ENCODE assay signal across 8 cellular contexts in the genomic region with DNA sequence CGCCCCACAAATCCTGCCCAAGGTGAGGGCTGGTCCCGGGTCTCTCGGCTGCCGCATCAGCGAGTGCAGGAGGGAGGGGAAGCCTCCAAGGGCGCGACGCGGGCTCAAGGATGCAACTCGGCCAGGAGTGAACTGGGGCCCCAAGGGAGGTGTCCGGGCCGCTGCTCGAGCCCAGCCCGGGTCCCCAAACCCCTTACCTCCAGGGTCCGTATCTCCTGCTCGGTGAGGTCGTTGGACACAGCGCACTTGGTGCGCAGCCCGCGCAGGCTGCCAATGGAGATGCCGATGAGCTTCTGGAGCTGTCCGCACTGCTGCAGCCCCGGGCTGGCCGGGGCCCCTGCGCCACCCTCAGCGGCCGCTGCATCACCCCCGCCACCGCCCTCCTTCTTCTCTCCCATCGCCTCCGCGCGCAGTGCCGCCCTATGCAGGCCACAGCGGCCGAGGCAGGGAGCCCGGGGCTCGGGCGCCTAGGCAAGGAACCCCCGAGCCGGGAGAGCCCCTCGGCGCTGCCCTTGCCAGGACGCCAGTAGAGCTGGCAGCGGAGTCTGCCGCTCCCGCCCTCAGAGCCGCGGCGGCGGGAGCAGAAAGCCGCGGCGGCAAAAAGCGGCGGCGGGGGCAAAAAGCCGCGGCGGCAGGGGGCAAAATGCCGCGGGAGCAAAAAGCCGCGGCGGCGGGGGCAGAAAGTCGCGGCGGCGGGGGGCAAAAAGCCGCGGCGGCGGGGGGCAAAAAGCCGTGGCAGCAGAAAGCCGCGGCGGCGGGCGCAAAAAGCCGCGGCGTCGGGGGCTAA.
DNase-seq lines count a peak whose midpoint lies in the region; FAIRE-seq and TF ChIP-seq lines count a peak whose summit lies in the region.
"Not testable (repeated sequence)": the region's sequence is repeated elsewhere in the genome, so short reads cannot be mapped to it uniquely, and the experiment has no call there.

No MANE protein-coding gene starts in this region.

- H3K9me3 Mint-ChIP-seq in CD8-positive, alpha-beta memory T cell; IgD-negative memory B cell; astrocyte (ENCODE audit: unreplicated experiment): not testable (repeated sequence)

- H4K20me1 ChIP-seq in astrocyte (ENCODE audit: insufficient read depth, low read length), result not testable (repeated sequence)

- H3K4me3 Mint-ChIP-seq in CD8-positive, alpha-beta memory T cell, result peak overlapping the region; percentile 42 to 83 (median 80)
- H3K4me3 Mint-ChIP-seq in IgD-negative memory B cell, result peak overlapping the region; percentile 78 to 94 (median 84)
- not testable (repeated sequence) for H3K4me3 Mint-ChIP-seq in astrocyte (ENCODE audit: unreplicated experiment)

- peak overlapping the region; percentile 64 for H3K4me2 ChIP-seq in astrocyte (ENCODE audit: low read length)
- H3K4me2 ChIP-seq in parathyroid adenoma (ENCODE audit: low read length), result peak overlapping the region; percentile 62

- not testable (repeated sequence) for H3K4me3 ChIP-seq in CD8-positive, alpha-beta memory T cell (ENCODE audit: low read length); astrocyte (ENCODE audit: insufficient read depth, low read depth, low read length)
- H3K4me3 ChIP-seq in SJCRH30, result peak overlapping the region; percentile 43
- H3K4me3 ChIP-seq in esophagus (ENCODE audit: low read depth in 1 of 2, low read length in 2 of 2), result peak overlapping the region; percentile 37 to 48
- peak overlapping the region; percentile 31 for H3K4me3 ChIP-seq in parathyroid adenoma (ENCODE audit: low read depth, low read length)
- H3K4me3 ChIP-seq in tibial artery, result peak overlapping the region; percentile 51

- not testable (repeated sequence) for H2AFZ ChIP-seq in astrocyte (ENCODE audit: low read depth, low read length)
- H2AFZ ChIP-seq in parathyroid adenoma, result peak overlapping the region; percentile 73

- FAIRE-seq in astrocyte (lab: Jason Lieb, UNC), result not testable (repeated sequence)

- H3K9me3 ChIP-seq in CD8-positive, alpha-beta memory T cell (ENCODE audit: low read length); SJCRH30 (replicated peaks); astrocyte (ENCODE audit: insufficient read depth, low read depth, low read length); esophagus (ENCODE audit: control insufficient read depth in 2 of 2, insufficient read depth in 1 of 2, low read depth in 1 of 2, low read length in 1 of 2); parathyroid adenoma (ENCODE audit: control insufficient read depth, low read length); tibial artery: not testable (repeated sequence)

- intact Hi-C loops in tibial artery (cut with DNase I; ENCODE audit: low total_unique reads), result not testable (repeated sequence)

- CTCF ChIA-PET in CD8-positive, alpha-beta memory T cell (lab: Charles Lee), result not testable (repeated sequence)

- not testable (repeated sequence) for H3K36me3 ChIP-seq in CD8-positive, alpha-beta memory T cell (ENCODE audit: insufficient read depth, low read length); SJCRH30; astrocyte (ENCODE audit: insufficient read depth, low read length); esophagus (ENCODE audit: control insufficient read depth in 2 of 2, insufficient read depth in 2 of 2, low read length in 1 of 2); parathyroid adenoma (ENCODE audit: control insufficient read depth, insufficient read depth, low read length); tibial artery

- DNase-seq in CD8-positive, alpha-beta memory T cell, result peak in 3 of 5 donors; percentile 4 to 43 (median 16)
- DNase-seq in SJCRH30; astrocyte (ENCODE audit: low read depth); tibial artery: not testable (repeated sequence)
- peak; percentile 9 for DNase-seq in left kidney (ENCODE audit: low read depth, low spot score)

- POLR2A ChIA-PET in CD8-positive, alpha-beta memory T cell (lab: Charles Lee), result interaction anchor here (0.7 to 1.3 kb wide), 4 partner anchors 8 to 135 kb away, joined by 5 to 21 read pairs (median 6); a partner anchor contains a TSS

- peaks cover 18 to 21% of the 10 kb centered on the region in 2 donors for H3K27me3 Mint-ChIP-seq in CD8-positive, alpha-beta memory T cell
- H3K27me3 Mint-ChIP-seq in IgD-negative memory B cell (peaks cover 15% of the 10 kb centered on the region), astrocyte (ENCODE audit: low read depth, unreplicated experiment) (peaks cover 20% of the 10 kb centered on the region)

- not testable (repeated sequence) for H3K27ac ChIP-seq in CD8-positive, alpha-beta memory T cell (ENCODE audit: low read depth, low read length); SJCRH30; astrocyte (ENCODE audit: low read depth, low read length); esophagus (ENCODE audit: low read depth in 2 of 2, low read length in 1 of 2); parathyroid adenoma; tibial artery

- not testable (repeated sequence) for H3K27ac Mint-ChIP-seq in CD8-positive, alpha-beta memory T cell; IgD-negative memory B cell; astrocyte (ENCODE audit: unreplicated experiment)

- not testable (repeated sequence) for H3K27me3 ChIP-seq in CD8-positive, alpha-beta memory T cell (ENCODE audit: insufficient read depth, low read length, poor library complexity, severe bottlenecking); SJCRH30; parathyroid adenoma (ENCODE audit: control insufficient read depth, insufficient read depth, low read length)
- H3K27me3 ChIP-seq in astrocyte (ENCODE audit: insufficient read depth, low read length) (peaks cover 12% of the 10 kb centered on the region), esophagus (ENCODE audit: control insufficient read depth in 1 of 2, insufficient read depth in 2 of 2, low read length in 2 of 2) (peaks cover 0 to 11% of the 10 kb centered on the region in 2 donors), tibial artery (peaks cover 0 to 18% of the 10 kb centered on the region in 2 donors)

- not testable (repeated sequence) for TF ChIP-seq CTCF in astrocyte (IDR thresholded peaks at IDR 0.05; ENCODE audit: insufficient read depth, low read depth, low read length); parathyroid adenoma (IDR thresholded peaks at IDR 0.05); tibial artery (IDR thresholded peaks at IDR 0.05)

- not testable (repeated sequence) for H3K4me1 ChIP-seq in CD8-positive, alpha-beta memory T cell (ENCODE audit: insufficient read depth, low read length); SJCRH30; astrocyte (ENCODE audit: insufficient read depth, low read length); esophagus (ENCODE audit: control insufficient read depth in 2 of 2, insufficient read depth in 2 of 2, low read length in 1 of 2); parathyroid adenoma
- H3K4me1 ChIP-seq in tibial artery, result peaks cover 0 to 16% (median 6%) of the 10 kb centered on the region in 4 donors

- H3K4me1 Mint-ChIP-seq in CD8-positive, alpha-beta memory T cell; IgD-negative memory B cell; astrocyte (ENCODE audit: low read depth, unreplicated experiment): not testable (repeated sequence)

- not testable (repeated sequence) for H3K36me3 Mint-ChIP-seq in CD8-positive, alpha-beta memory T cell; IgD-negative memory B cell; astrocyte (ENCODE audit: low read depth, unreplicated experiment)

- not testable (repeated sequence) for H3K9ac ChIP-seq in astrocyte (ENCODE audit: low read length); parathyroid adenoma

- H3K79me2 ChIP-seq in astrocyte (ENCODE audit: insufficient read depth, low read length); parathyroid adenoma: not testable (repeated sequence)

- WGBS in esophagus, 2 donors, result 4 to 5% methylated on average over 29 to 72 of the region's 85 CpGs
